8 cellular contexts compared by ENCODE assay signal in the genomic region with DNA sequence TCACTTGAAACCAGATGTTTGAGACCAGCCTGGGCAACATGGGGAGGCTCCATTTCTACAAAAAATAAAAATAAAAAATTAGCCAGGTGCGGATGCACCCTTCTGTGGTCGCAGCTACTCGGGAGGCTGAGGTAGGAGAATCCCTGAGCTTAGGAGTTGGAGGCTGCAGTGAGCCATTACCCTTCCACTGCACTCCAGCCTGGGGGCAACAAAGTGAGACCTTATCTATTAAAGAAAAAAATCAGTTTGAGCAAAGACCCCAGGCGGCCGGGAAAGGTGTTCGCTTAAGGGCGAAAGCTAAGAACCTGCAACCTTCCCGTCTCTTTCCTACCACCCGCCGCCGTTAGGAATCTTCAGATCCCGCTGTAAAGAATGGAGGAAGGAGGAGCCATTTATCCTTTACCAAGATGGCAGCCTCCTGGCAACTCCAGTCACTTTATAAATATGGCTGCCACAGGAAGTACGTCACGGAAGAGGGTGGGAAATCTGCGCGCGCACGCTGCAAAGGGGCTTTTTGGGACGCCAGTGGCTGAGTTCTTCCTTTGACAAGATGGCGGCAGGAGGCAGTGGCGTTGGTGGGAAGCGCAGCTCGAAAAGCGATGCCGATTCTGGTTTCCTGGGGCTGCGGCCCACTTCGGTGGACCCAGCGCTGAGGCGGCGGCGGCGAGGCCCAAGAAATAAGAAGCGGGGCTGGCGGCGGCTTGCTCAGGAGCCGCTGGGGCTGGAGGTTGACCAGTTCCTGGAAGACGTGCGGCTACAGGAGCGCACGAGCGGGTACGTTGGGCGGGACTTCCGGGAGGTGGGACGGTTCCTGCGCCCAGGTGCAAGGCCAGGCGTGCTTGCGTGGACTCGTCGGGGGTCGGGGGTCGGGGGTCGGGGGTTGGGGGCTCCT. TPM values are rescaled to one million over a fixed set of nuclear protein-coding genes. Genes with fewer than 3 reads are reported as not detected.
DNase-seq lines count a peak whose midpoint lies in the region; ATAC-seq, FAIRE-seq and TF ChIP-seq lines count a peak whose summit lies in the region.

A gene (plus strand): TSS at position 537 of the 892 bp plus-strand sequence. CDS start 14 bp downstream, at position 551.

- H3K36me3 Mint-ChIP-seq in T-helper 2 cell treated with Interferon-gamma antibody and Interleukin-4, amounts not matched to agents 5 μg/mL and 100 μg/mL, for 36 hours (ENCODE audit: low read depth) = peaks cover 22% of the 10 kb centered on the region

- H3K4me1 Mint-ChIP-seq in T-helper 2 cell treated with Interferon-gamma antibody and Interleukin-4, amounts not matched to agents 5 μg/mL and 100 μg/mL, for 36 hours (ENCODE audit: low read depth) = peaks cover 26% of the 10 kb centered on the region

- H3K27me3 ChIP-seq in right atrium auricular region = no peaks in the 10 kb centered on the region

- peak within 1 kb of the TSS; percentile 97 to 98 for H3K27ac ChIP-seq in right atrium auricular region

- H3K4me3 ChIP-seq in right atrium auricular region = peak within 1 kb of the TSS; percentile 75 to 76

- peak within 1 kb of the TSS; percentile 95 for H3K4me3 Mint-ChIP-seq in T-helper 2 cell treated with Interferon-gamma antibody and Interleukin-4, amounts not matched to agents 5 μg/mL and 100 μg/mL, for 36 hours

- ATAC-seq in HG02970 (IDR thresholded peaks at IDR 0.05; ENCODE audit: low FRiP score, unreplicated experiment) = peak; percentile 78

- H3K9me3 ChIP-seq in right atrium auricular region = no peaks in the 10 kb centered on the region

- peak within 1 kb of the TSS; percentile 100 for H3K27ac Mint-ChIP-seq in T-helper 2 cell treated with Interferon-gamma antibody and Interleukin-4, amounts not matched to agents 5 μg/mL and 100 μg/mL, for 36 hours

- H3K9me3 Mint-ChIP-seq in T-helper 2 cell treated with Interferon-gamma antibody and Interleukin-4, amounts not matched to agents 5 μg/mL and 100 μg/mL, for 36 hours = no peaks in the 10 kb centered on the region

- H3K36me3 ChIP-seq in right atrium auricular region = peaks cover 44% of the 10 kb centered on the region

- TF ChIP-seq CTCF in right atrium auricular region (IDR thresholded peaks at IDR 0.05) = peak in 1 of 2 donors; percentile 25

- peak; percentile 93 for DNase-seq in NCI-H2029 (lab: John Stamatoyannopoulos, UW)
- DNase-seq in T-helper 2 cell treated with Interferon-gamma antibody and Interleukin-4, amounts not matched to agents 5 μg/mL and 100 μg/mL, for 36 hours (ENCODE audit: low spot score) = peak; percentile 95
- peak; percentile 73 to 99 (median 94) for DNase-seq in anterior cingulate cortex (lab: John Stamatoyannopoulos, UW)
- peak; percentile 99 for DNase-seq in right atrium auricular region (ENCODE audit: low spot score)
- peak; percentile 88 for DNase-seq in pulmonary artery endothelial cell (ENCODE audit: low read depth, low spot score)
- peak; percentile 94 for DNase-seq in urothelium cell line (ENCODE audit: low spot score)

- FAIRE-seq in urothelium cell line (lab: Jason Lieb, UNC) = peak; percentile 20

- H3K27me3 Mint-ChIP-seq in T-helper 2 cell treated with Interferon-gamma antibody and Interleukin-4, amounts not matched to agents 5 μg/mL and 100 μg/mL, for 36 hours (ENCODE audit: low read depth) = no peaks in the 10 kb centered on the region

- peaks cover 0 to 45% of the 10 kb centered on the region in 2 donors for H3K4me1 ChIP-seq in right atrium auricular region

- peak; percentile 87 for TF ChIP-seq POLR2A in GM15510 (IDR thresholded peaks at IDR 0.05; ENCODE audit: borderline replicate concordance, extremely low read depth, insufficient read length)

RNA-seq across cellular contexts. Expression of the gene that starts here (rescaled TPM):
- total RNA-seq in right atrium auricular region (100 to 1,000 TPM; 143 to 243 TPM), pulmonary artery endothelial cell (73.4 and 129 TPM in 2 replicates)

Comparison
In these comparisons a context has a peak if more than half of its experiments do, and no peak if none do; other contexts are left out.
1. Peak in every context shown above with its lines: DNase-seq, ATAC-seq, H3K4me3 ChIP-seq and H3K27ac ChIP-seq.